Comparison of ENCODE assay signal across 1 cellular context in genomic region chr20:44388466-44389023, GRCh38.
TF ChIP-seq lines count a peak whose summit lies in the region.

No MANE protein-coding gene starts in this region.

TF ChIP-seq in HepG2, 621 proteins besides CTCF, POLR2A, EP300 and RAD21 (continued from another document and continues in another):
- TF ChIP-seq ZBTB43 (CRISPR knock-in tag; conservative IDR thresholded peaks at IDR 0.05): no peak
- TF ChIP-seq ZNF138 (CRISPR knock-in tag; IDR thresholded peaks at IDR 0.05; ENCODE audit: low read depth): no peak
- TF ChIP-seq CBFB (CRISPR knock-in tag; IDR thresholded peaks at IDR 0.05): peak; percentile 44; the same call in 1 of the 2 replicates
- TF ChIP-seq, protein P1, sequence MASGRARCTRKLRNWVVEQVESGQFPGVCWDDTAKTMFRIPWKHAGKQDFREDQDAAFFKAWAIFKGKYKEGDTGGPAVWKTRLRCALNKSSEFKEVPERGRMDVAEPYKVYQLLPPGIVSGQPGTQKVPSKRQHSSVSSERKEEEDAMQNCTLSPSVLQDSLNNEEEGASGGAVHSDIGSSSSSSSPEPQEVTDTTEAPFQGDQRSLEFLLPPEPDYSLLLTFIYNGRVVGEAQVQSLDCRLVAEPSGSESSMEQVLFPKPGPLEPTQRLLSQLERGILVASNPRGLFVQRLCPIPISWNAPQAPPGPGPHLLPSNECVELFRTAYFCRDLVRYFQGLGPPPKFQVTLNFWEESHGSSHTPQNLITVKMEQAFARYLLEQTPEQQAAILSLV (CRISPR knock-in tag; IDR thresholded peaks at IDR 0.05; ENCODE audit: borderline replicate concordance): peak; percentile 66; the same call in 1 of the 2 replicates
- peak; percentile 21; the same call in 1 of the 2 replicates for TF ChIP-seq ZNF501 (CRISPR knock-in tag; IDR thresholded peaks at IDR 0.05)
- peak; percentile 40; the same call in 1 of the 2 replicates for TF ChIP-seq KDM4B (CRISPR knock-in tag; IDR thresholded peaks at IDR 0.05)
- TF ChIP-seq IKZF1 (IDR thresholded peaks at IDR 0.05): no peak
- TF ChIP-seq ZNF652 (CRISPR knock-in tag; IDR thresholded peaks at IDR 0.05; ENCODE audit: borderline replicate concordance, low read depth): no peak
- no peak for TF ChIP-seq ZNF572 (CRISPR knock-in tag; IDR thresholded peaks at IDR 0.05)
- no peak for TF ChIP-seq ZNF660 (CRISPR knock-in tag; IDR thresholded peaks at IDR 0.05; ENCODE audit: borderline replicate concordance, low read depth)
- TF ChIP-seq TEAD2 (CRISPR knock-in tag; IDR thresholded peaks at IDR 0.05): no peak
- peak; percentile 80 for TF ChIP-seq RBFOX2 (IDR thresholded peaks at IDR 0.05; ENCODE audit: low read depth, low read length)
- TF ChIP-seq XRCC5 (optimal IDR thresholded peaks at IDR 0.05; ENCODE audit: low read length): peak; percentile 49
- 0 out of 2 replicates have a peak, but pooled peaks have one; percentile 43 for TF ChIP-seq ZNF598 (CRISPR knock-in tag; IDR thresholded peaks at IDR 0.05; ENCODE audit: borderline replicate concordance)
- TF ChIP-seq SRSF4 (IDR thresholded peaks at IDR 0.05; ENCODE audit: low read depth, low read length, poor library complexity, severe bottlenecking): no peak
- TF ChIP-seq NRL (CRISPR knock-in tag; IDR thresholded peaks at IDR 0.05; ENCODE audit: borderline replicate concordance): peak; percentile 47; the same call in 1 of the 2 replicates
- TF ChIP-seq ZNF891 (CRISPR knock-in tag; IDR thresholded peaks at IDR 0.05): no peak; the same call in 1 of the 2 replicates
- TF ChIP-seq ZNF446 (CRISPR knock-in tag; IDR thresholded peaks at IDR 0.05): no peak
- TF ChIP-seq, protein P2, sequence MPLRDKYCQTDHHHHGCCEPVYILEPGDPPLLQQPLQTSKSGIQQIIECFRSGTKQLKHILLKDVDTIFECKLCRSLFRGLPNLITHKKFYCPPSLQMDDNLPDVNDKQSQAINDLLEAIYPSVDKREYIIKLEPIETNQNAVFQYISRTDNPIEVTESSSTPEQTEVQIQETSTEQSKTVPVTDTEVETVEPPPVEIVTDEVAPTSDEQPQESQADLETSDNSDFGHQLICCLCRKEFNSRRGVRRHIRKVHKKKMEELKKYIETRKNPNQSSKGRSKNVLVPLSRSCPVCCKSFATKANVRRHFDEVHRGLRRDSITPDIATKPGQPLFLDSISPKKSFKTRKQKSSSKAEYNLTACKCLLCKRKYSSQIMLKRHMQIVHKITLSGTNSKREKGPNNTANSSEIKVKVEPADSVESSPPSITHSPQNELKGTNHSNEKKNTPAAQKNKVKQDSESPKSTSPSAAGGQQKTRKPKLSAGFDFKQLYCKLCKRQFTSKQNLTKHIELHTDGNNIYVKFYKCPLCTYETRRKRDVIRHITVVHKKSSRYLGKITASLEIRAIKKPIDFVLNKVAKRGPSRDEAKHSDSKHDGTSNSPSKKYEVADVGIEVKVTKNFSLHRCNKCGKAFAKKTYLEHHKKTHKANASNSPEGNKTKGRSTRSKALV (CRISPR knock-in tag; IDR thresholded peaks at IDR 0.05): no peak
- no peak for TF ChIP-seq SOX13 (IDR thresholded peaks at IDR 0.05)
- TF ChIP-seq SOX13 (CRISPR knock-in tag; conservative IDR thresholded peaks at IDR 0.05 in 1 of 2, IDR thresholded peaks at IDR 0.05 in 1 of 2): 0 out of 4 replicates have a peak, but pooled peaks of 1 of the 2 experiments have one; percentile 14
- TF ChIP-seq ZNF232 (CRISPR knock-in tag; IDR thresholded peaks at IDR 0.05; ENCODE audit: borderline replicate concordance): no peak
- no peak for TF ChIP-seq ZNF678 (CRISPR knock-in tag; IDR thresholded peaks at IDR 0.05)
- TF ChIP-seq, protein P3, sequence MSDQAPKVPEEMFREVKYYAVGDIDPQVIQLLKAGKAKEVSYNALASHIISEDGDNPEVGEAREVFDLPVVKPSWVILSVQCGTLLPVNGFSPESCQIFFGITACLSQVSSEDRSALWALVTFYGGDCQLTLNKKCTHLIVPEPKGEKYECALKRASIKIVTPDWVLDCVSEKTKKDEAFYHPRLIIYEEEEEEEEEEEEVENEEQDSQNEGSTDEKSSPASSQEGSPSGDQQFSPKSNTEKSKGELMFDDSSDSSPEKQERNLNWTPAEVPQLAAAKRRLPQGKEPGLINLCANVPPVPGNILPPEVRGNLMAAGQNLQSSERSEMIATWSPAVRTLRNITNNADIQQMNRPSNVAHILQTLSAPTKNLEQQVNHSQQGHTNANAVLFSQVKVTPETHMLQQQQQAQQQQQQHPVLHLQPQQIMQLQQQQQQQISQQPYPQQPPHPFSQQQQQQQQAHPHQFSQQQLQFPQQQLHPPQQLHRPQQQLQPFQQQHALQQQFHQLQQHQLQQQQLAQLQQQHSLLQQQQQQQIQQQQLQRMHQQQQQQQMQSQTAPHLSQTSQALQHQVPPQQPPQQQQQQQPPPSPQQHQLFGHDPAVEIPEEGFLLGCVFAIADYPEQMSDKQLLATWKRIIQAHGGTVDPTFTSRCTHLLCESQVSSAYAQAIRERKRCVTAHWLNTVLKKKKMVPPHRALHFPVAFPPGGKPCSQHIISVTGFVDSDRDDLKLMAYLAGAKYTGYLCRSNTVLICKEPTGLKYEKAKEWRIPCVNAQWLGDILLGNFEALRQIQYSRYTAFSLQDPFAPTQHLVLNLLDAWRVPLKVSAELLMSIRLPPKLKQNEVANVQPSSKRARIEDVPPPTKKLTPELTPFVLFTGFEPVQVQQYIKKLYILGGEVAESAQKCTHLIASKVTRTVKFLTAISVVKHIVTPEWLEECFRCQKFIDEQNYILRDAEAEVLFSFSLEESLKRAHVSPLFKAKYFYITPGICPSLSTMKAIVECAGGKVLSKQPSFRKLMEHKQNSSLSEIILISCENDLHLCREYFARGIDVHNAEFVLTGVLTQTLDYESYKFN (CRISPR knock-in tag; conservative IDR thresholded peaks at IDR 0.05): no peak
- TF ChIP-seq, protein P4, sequence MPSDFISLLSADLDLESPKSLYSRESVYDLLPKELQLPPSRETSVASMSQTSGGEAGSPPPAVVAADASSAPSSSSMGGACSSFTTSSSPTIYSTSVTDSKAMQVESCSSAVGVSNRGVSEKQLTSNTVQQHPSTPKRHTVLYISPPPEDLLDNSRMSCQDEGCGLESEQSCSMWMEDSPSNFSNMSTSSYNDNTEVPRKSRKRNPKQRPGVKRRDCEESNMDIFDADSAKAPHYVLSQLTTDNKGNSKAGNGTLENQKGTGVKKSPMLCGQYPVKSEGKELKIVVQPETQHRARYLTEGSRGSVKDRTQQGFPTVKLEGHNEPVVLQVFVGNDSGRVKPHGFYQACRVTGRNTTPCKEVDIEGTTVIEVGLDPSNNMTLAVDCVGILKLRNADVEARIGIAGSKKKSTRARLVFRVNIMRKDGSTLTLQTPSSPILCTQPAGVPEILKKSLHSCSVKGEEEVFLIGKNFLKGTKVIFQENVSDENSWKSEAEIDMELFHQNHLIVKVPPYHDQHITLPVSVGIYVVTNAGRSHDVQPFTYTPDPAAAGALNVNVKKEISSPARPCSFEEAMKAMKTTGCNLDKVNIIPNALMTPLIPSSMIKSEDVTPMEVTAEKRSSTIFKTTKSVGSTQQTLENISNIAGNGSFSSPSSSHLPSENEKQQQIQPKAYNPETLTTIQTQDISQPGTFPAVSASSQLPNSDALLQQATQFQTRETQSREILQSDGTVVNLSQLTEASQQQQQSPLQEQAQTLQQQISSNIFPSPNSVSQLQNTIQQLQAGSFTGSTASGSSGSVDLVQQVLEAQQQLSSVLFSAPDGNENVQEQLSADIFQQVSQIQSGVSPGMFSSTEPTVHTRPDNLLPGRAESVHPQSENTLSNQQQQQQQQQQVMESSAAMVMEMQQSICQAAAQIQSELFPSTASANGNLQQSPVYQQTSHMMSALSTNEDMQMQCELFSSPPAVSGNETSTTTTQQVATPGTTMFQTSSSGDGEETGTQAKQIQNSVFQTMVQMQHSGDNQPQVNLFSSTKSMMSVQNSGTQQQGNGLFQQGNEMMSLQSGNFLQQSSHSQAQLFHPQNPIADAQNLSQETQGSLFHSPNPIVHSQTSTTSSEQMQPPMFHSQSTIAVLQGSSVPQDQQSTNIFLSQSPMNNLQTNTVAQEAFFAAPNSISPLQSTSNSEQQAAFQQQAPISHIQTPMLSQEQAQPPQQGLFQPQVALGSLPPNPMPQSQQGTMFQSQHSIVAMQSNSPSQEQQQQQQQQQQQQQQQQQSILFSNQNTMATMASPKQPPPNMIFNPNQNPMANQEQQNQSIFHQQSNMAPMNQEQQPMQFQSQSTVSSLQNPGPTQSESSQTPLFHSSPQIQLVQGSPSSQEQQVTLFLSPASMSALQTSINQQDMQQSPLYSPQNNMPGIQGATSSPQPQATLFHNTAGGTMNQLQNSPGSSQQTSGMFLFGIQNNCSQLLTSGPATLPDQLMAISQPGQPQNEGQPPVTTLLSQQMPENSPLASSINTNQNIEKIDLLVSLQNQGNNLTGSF (CRISPR knock-in tag; IDR thresholded peaks at IDR 0.05): no peak
- 0 out of 2 replicates have a peak, but pooled peaks have one; percentile 34 for TF ChIP-seq PHF8 (CRISPR knock-in tag; IDR thresholded peaks at IDR 0.05)
- TF ChIP-seq ELF3 (CRISPR knock-in tag; IDR thresholded peaks at IDR 0.05): 0 out of 2 replicates have a peak, but pooled peaks have one; percentile 28
- TF ChIP-seq ARID5B (CRISPR knock-in tag; IDR thresholded peaks at IDR 0.05): 0 out of 2 replicates have a peak, but pooled peaks have one; percentile 15
- TF ChIP-seq PCBP1 (IDR thresholded peaks at IDR 0.05; ENCODE audit: borderline replicate concordance, low read depth, low read length): 0 out of 2 replicates have a peak, but pooled peaks have one; percentile 64
- no peak for TF ChIP-seq BRD4 (CRISPR knock-in tag; IDR thresholded peaks at IDR 0.05)
- TF ChIP-seq ZNF777 (CRISPR knock-in tag; IDR thresholded peaks at IDR 0.05): no peak
- no peak for TF ChIP-seq PHF20 (CRISPR knock-in tag; IDR thresholded peaks at IDR 0.05)
- peak; percentile 33; the same call in 1 of the 2 replicates for TF ChIP-seq BCL3 (CRISPR knock-in tag; IDR thresholded peaks at IDR 0.05)
- 0 out of 2 replicates have a peak, but pooled peaks have one; percentile 35 for TF ChIP-seq FOXO1 (CRISPR knock-in tag; IDR thresholded peaks at IDR 0.05)
- no peak for TF ChIP-seq ZBTB8A (CRISPR knock-in tag; IDR thresholded peaks at IDR 0.05; ENCODE audit: borderline replicate concordance, low read depth)
- TF ChIP-seq MAZ (IDR thresholded peaks at IDR 0.05; ENCODE audit: borderline replicate concordance, low read depth, low read length): 0 out of 2 replicates have a peak, but pooled peaks have one; percentile 15
- TF ChIP-seq MAZ (CRISPR knock-in tag; IDR thresholded peaks at IDR 0.05; ENCODE audit: low read depth): no peak
- no peak for TF ChIP-seq ZFP37 (CRISPR knock-in tag; IDR thresholded peaks at IDR 0.05; ENCODE audit: borderline replicate concordance)
- TF ChIP-seq ZNF280B (CRISPR knock-in tag; IDR thresholded peaks at IDR 0.05; ENCODE audit: borderline replicate concordance): peak; percentile 83; the same call in 1 of the 2 replicates
- no peak for TF ChIP-seq HMGA1 (CRISPR knock-in tag; conservative IDR thresholded peaks at IDR 0.05)
